9 cellular contexts compared by ENCODE assay signal in the genomic region with DNA sequence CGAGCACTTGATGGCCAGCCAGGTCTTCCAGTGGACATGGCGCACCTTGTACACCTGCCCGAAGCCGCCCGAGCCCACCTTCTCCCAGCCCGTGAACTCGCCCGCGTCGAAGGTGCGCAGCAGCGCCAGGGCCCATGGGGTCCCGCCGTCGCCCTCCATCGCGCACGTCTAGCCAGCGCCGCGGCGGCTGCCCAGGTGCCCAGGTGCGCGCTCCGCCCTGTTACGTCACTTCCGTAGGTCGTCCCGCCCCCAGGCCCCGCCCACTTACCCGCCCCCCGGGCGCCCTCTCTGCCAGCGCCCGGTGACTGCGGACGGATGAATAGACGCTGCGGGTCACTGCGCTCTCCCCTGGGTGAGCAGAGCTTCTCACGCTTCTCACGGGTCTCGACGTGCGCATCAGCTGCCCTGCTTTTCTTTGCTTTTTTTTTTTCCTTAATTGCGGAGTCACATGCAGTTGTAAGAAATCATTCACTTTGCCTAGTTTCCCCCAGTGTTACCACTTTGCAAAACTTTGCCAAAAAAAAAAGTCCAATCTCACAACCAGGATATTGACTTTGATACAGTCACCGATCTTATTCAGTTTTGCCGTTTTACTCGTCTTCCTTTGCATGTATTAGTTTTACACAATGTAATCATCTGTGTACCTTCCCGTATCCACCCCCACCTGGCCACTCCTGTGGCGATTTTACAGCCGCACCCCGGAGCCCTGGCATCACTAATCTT.
A peak's percentile ranks its signal among the peaks of the same experiment; 100 is the strongest.
DNase-seq lines count a peak whose midpoint lies in the region; ATAC-seq and TF ChIP-seq lines count a peak whose summit lies in the region.
"Had no signal": no experiment of that assay in that cellular context is flagged by ENCODE, and none has a peak within 500 bp of the region (broad histone marks: within the 10 kb centered on the region; RNA-seq: fewer than 3 reads in every experiment).

A gene (minus strand): TSS at position 170 of the 723 bp plus-strand sequence. CDS start 11 bp downstream, at position 159.

- ATAC-seq in HG03571 (IDR thresholded peaks at IDR 0.05; ENCODE audit: unreplicated experiment), result no peak
- ATAC-seq: K562 had no signal

- in situ Hi-C loops in astrocyte of the spinal cord (cut with HindIII; ENCODE audit: low sequenced_read_pairs), result no loop called here

- TF ChIP-seq CTCF in astrocyte of the spinal cord (IDR thresholded peaks at IDR 0.05; ENCODE audit: low read depth, low read length), result no peak

- H3K4me3 ChIP-seq in astrocyte of the spinal cord (ENCODE audit: low read depth, low read length), result peak within 1 kb of the TSS; percentile 34
- H3K4me3 ChIP-seq: K562 had no signal

- DNase-seq in DMS79 treated with DMSO at 0.1 percent for 48 hours (lab: John Stamatoyannopoulos, UW) (peak; percentile 88), HuH-7.5 (ENCODE audit: low spot score) (peak; percentile 81), T-helper 1 cell (peak; percentile 28 to 54 (median 41)), astrocyte of the spinal cord (ENCODE audit: low read depth, low spot score) (peak; percentile 14), kidney glomerular epithelial cell (lab: John Stamatoyannopoulos, UW) (peak; percentile 82), SKM-1 (lab: John Stamatoyannopoulos, UW; ENCODE audit: unreplicated experiment) (no peak)
- peak in 2 of 3 donors; percentile 18 to 57 for DNase-seq in stimulated activated CD4-positive, alpha-beta T cell treated with anti-CD3 and anti-CD28 coated beads, TNF-alpha, amount 100 ng/mL, for 1 hour (ENCODE audit: low read depth in 3 of 3, low spot score in 1 of 3)
